25 cellular contexts compared by ENCODE assay signal in the genomic region with DNA sequence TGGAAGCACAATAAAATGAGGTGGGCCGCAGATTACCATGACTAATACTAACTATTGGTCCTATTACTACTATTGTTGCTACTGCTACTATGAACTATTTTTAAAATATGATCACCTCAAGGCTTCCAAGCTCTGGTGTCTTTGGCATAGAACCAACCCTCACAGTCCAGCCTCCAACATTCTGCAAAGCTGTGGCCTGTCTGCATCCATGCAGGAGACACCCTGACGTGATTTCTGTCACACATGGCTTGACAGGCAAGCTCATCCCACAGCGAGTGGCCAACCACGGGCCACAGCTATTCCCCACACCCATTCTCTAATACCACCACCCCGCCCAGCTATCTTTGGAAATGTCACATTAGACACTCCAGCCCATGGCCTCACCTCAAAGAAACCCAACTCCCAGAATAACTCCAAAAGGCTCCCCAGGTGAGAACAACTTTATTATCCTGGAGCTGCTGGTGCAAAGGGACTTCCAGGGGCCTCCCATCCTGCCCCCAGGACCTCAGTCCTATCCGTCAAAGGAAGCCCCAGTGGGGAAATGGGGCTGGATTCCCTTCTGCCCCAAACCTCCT. TPM values are rescaled to one million over a fixed set of nuclear protein-coding genes. Genes with fewer than 3 reads are reported as not detected.
A peak's percentile ranks its signal among the peaks of the same experiment; 100 is the strongest.
DNase-seq lines count a peak whose midpoint lies in the region; ATAC-seq and TF ChIP-seq lines count a peak whose summit lies in the region.
"Had no signal": no experiment of that assay in that cellular context is flagged by ENCODE, and none has a peak within 500 bp of the region (broad histone marks: within the 10 kb centered on the region; RNA-seq: fewer than 3 reads in every experiment).

No MANE protein-coding gene starts in this region.

- H3K27ac ChIP-seq in uterus: no peak overlapping the region
- H3K27ac ChIP-seq: A549, colonic mucosa, upper lobe of left lung had no signal

- H3K27me3 ChIP-seq in uterus: no peaks in the 10 kb centered on the region
- H3K27me3 ChIP-seq: colonic mucosa, upper lobe of left lung had no signal

- H3K4me3 ChIP-seq in choroid plexus epithelial cell (ENCODE audit: low read depth, low read length): no peak overlapping the region
- H3K4me3 ChIP-seq in uterus: no peak overlapping the region
- H3K4me3 ChIP-seq: A549, colonic mucosa, upper lobe of left lung had no signal

- no peak for DNase-seq in activated naive CD8-positive, alpha-beta T cell treated with anti-CD3 and anti-CD28 coated beads for 36 hours
- DNase-seq in choroid plexus epithelial cell (ENCODE audit: low read depth) (peak; percentile 36), mesenteric fat pad (ENCODE audit: low spot score) (peak; percentile 57), uterus (peak; percentile 1 to 6)
- no peak for DNase-seq in stimulated activated CD8-positive, alpha-beta memory T cell treated with anti-CD3 and anti-CD28 coated beads, Interleukin-4, amount 100 ng/mL, for 48 hours
- DNase-seq in stimulated activated naive CD4-positive, alpha-beta T cell treated with Interleukin-2 at 50 U/mL for 16 hours (lab: John Stamatoyannopoulos, UW): no peak
- DNase-seq: activated B cell treated with CpG ODN at 0.5 μM for 24 hours; activated CD8-positive, alpha-beta memory T cell treated with anti-CD3 and anti-CD28 coated beads for 24 hours; CD4-positive, CD25-positive, alpha-beta regulatory T cell; colonic mucosa; DND-41; foreskin melanocyte; HFFc6; natural killer cell; NCI-H146; NCI-H446 treated with DMSO at 0.1 percent for 48 hours; stimulated activated naive CD8-positive, alpha-beta T cell treated with anti-CD3 and anti-CD28 coated beads, Interleukin-15, Interleukin-2, amounts not matched to agents 100 U/mL and 50 U/mL, for 24 hours; T-helper 2 cell had no signal

- H3K36me3 Mint-ChIP-seq in activated naive CD8-positive, alpha-beta T cell: no peaks in the 10 kb centered on the region
- peaks cover 6% of the 10 kb centered on the region for H3K36me3 Mint-ChIP-seq in activated naive CD8-positive, alpha-beta T cell treated with anti-CD3 and anti-CD28 coated beads for 36 hours
- H3K36me3 Mint-ChIP-seq: CD4-positive, CD25-positive, alpha-beta regulatory T cell; natural killer cell had no signal

- intact Hi-C loops in uterus (cut with DNase I; ENCODE audit: low total_unique reads): no loop called here

- H3K27me3 Mint-ChIP-seq in activated naive CD8-positive, alpha-beta T cell: no peaks in the 10 kb centered on the region
- no peaks in the 10 kb centered on the region for H3K27me3 Mint-ChIP-seq in activated naive CD8-positive, alpha-beta T cell treated with anti-CD3 and anti-CD28 coated beads for 36 hours
- H3K27me3 Mint-ChIP-seq: activated B cell treated with CpG ODN at 0.5 μM for 24 hours; CD4-positive, CD25-positive, alpha-beta regulatory T cell had no signal

- H3K36me3 ChIP-seq in uterus: no peaks in the 10 kb centered on the region
- H3K36me3 ChIP-seq: colonic mucosa, upper lobe of left lung had no signal

- H3K4me1 Mint-ChIP-seq in activated naive CD8-positive, alpha-beta T cell (ENCODE audit: low read depth): peaks cover 49% of the 10 kb centered on the region
- H3K4me1 Mint-ChIP-seq in activated naive CD8-positive, alpha-beta T cell treated with anti-CD3 and anti-CD28 coated beads for 36 hours: peaks cover 38% of the 10 kb centered on the region

- H3K4me1 ChIP-seq in uterus: peaks cover 0 to 4% of the 10 kb centered on the region in 2 donors
- H3K4me1 ChIP-seq: A549, colonic mucosa had no signal

- TF ChIP-seq CTCF in choroid plexus epithelial cell (conservative IDR thresholded peaks at IDR 0.05; ENCODE audit: low read depth, low read length) (no peak), uterus (IDR thresholded peaks at IDR 0.05) (no peak)

- H3K9me3 ChIP-seq in uterus: no peaks in the 10 kb centered on the region
- H3K9me3 ChIP-seq: A549, colonic mucosa, upper lobe of left lung had no signal

- no peak for TF ChIP-seq POLR2A in uterus (IDR thresholded peaks at IDR 0.05)

- H3K27ac Mint-ChIP-seq in activated naive CD8-positive, alpha-beta T cell: peak overlapping the region; percentile 64
- no peak overlapping the region for H3K27ac Mint-ChIP-seq in activated naive CD8-positive, alpha-beta T cell treated with anti-CD3 and anti-CD28 coated beads for 36 hours
- H3K27ac Mint-ChIP-seq: activated B cell treated with CpG ODN at 0.5 μM for 24 hours; activated T-helper 2 cell treated with anti-CD3 and anti-CD28 coated beads, Interferon-gamma antibody, Interleukin-2, Interleukin-4, amounts not matched to agents 10 μg/mL and 5 μg/mL and 100 μg/mL, durations not matched to agents 14 hours and 24 hours and 36 hours; HFFc6; natural killer cell; progenitor cell of endocrine pancreas had no signal

- H3K9me3 Mint-ChIP-seq in activated naive CD8-positive, alpha-beta T cell (ENCODE audit: low read depth): peaks cover 7% of the 10 kb centered on the region
- H3K9me3 Mint-ChIP-seq in activated naive CD8-positive, alpha-beta T cell treated with anti-CD3 and anti-CD28 coated beads for 36 hours: peaks cover 7% of the 10 kb centered on the region
- H3K9me3 Mint-ChIP-seq: activated B cell treated with CpG ODN at 0.5 μM for 24 hours, HFFc6 had no signal

- H3K4me3 Mint-ChIP-seq in activated naive CD8-positive, alpha-beta T cell: no peak overlapping the region
- H3K4me3 Mint-ChIP-seq in activated naive CD8-positive, alpha-beta T cell treated with anti-CD3 and anti-CD28 coated beads for 36 hours: no peak overlapping the region
- H3K4me3 Mint-ChIP-seq: activated B cell treated with CpG ODN at 0.5 μM for 24 hours; CD4-positive, CD25-positive, alpha-beta regulatory T cell; HFFc6; natural killer cell had no signal

- no peak for ATAC-seq in HG02852 (IDR thresholded peaks at IDR 0.05; ENCODE audit: unreplicated experiment)
- ATAC-seq: A549; natural killer cell; stimulated activated naive CD8-positive, alpha-beta T cell treated with anti-CD3 and anti-CD28 coated beads, Interleukin-15, Interleukin-2, amounts not matched to agents 100 U/mL and 50 U/mL, for 24 hours had no signal

RNA-seq across cellular contexts. Expression of a gene that starts 14.4 kb away (rescaled TPM):
- 10 to 100 TPM; 69.5 TPM for total RNA-seq in activated naive CD8-positive, alpha-beta T cell treated with anti-CD3 and anti-CD28 coated beads for 36 hours
- 156 TPM for total RNA-seq in mesenteric fat pad
- 100 to 1,000 TPM in 3 of 4 donors, 10 to 100 TPM in 1; 81.3 to 226 (median 161) TPM for total RNA-seq in uterus

RNA-seq across cellular contexts. Expression of a gene that starts 15.8 kb away (rescaled TPM):
- total RNA-seq in activated naive CD8-positive, alpha-beta T cell treated with anti-CD3 and anti-CD28 coated beads for 36 hours: 10 to 100 TPM; 78.7 to 80.9 TPM
- total RNA-seq in mesenteric fat pad: 43.5 TPM
- 10 to 100 TPM; 16.2 to 86.1 (median 55.7) TPM for total RNA-seq in uterus

RNA-seq across cellular contexts. Expression of a gene that starts 21.1 kb away (rescaled TPM):
- under 1 TPM in 1 of 2 experiments, not detected in 1; 0.12 TPM for total RNA-seq in activated naive CD8-positive, alpha-beta T cell treated with anti-CD3 and anti-CD28 coated beads for 36 hours
- 13.0 TPM for total RNA-seq in mesenteric fat pad
- total RNA-seq in uterus: 100 to 1,000 TPM in 1 of 4 donors, 10 to 100 TPM in 2, 1 to 10 TPM in 1; 9.1 to 102 (median 12.4) TPM
- total RNA-seq: activated B cell treated with CpG ODN at 0.5 μM for 24 hours; activated T-helper 2 cell treated with anti-CD3 and anti-CD28 coated beads, Interferon-gamma antibody, Interleukin-2, Interleukin-4, amounts not matched to agents 10 μg/mL and 5 μg/mL and 100 μg/mL, durations not matched to agents 14 hours and 24 hours and 36 hours; lung microvascular endothelial cell; progenitor cell of endocrine pancreas had no signal

RNA-seq across cellular contexts. Expression of a gene that starts 56.9 kb away (rescaled TPM):
- total RNA-seq in activated naive CD8-positive, alpha-beta T cell treated with anti-CD3 and anti-CD28 coated beads for 36 hours: 10 to 100 TPM; 22.2 to 23.0 TPM
- 15.4 TPM for total RNA-seq in mesenteric fat pad
- total RNA-seq in uterus: 1 to 10 TPM; 1.5 to 6.5 (median 2.9) TPM
- total RNA-seq: progenitor cell of endocrine pancreas had no signal

Comparison
In these comparisons a context has a peak if more than half of its experiments do, and no peak if none do; other contexts are left out.
1. DNase-seq: peak in choroid plexus epithelial cell (single experiment), mesenteric fat pad (single experiment) and uterus (2 of 2); none in activated naive CD8-positive, alpha-beta T cell treated with anti-CD3 and anti-CD28 coated beads for 36 hours (single experiment), stimulated activated CD8-positive, alpha-beta memory T cell treated with anti-CD3 and anti-CD28 coated beads, Interleukin-4, amount 100 ng/mL, for 48 hours (single experiment) and stimulated activated naive CD4-positive, alpha-beta T cell treated with Interleukin-2 at 50 U/mL for 16 hours (single experiment).
2. RNA of a gene that starts 21.1 kb away (total RNA-seq): 9.1 to 102 TPM in uterus and 13.0 TPM in mesenteric fat pad (single experiment); 0.12 TPM in activated naive CD8-positive, alpha-beta T cell treated with anti-CD3 and anti-CD28 coated beads for 36 hours; every median in the first group is over 4 times any median in the second.